Comparison of ENCODE assay signal across 1 cellular context in the genomic region with DNA sequence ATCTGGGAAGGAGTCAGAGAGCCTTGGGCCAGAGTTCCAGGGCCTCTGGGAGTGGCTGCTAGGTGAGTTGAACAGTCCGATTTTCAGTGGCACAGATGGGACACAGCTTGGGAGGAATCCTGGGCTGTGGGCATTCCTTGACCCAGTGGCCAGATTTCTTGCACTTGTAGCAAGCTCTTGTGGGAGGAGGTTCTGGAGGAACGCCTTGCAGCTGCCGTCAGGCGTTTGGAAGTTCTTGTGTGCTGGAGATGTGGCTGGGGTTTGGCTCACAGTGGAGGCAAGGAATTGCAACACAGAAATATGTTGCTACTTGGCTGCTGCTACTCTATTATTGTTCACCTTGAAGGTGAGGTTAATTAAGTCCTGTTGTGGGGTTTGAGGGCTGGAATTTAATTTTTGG. TPM values are rescaled to one million over a fixed set of nuclear protein-coding genes. Genes with fewer than 3 reads are reported as not detected.
"Had no signal": no experiment of that assay in that cellular context is flagged by ENCODE, and none has a peak within 500 bp of the region (broad histone marks: within the 10 kb centered on the region; RNA-seq: fewer than 3 reads in every experiment).

No MANE protein-coding gene starts in this region.

RNA-seq across cellular contexts. Expression of a gene that starts 39.8 kb away (rescaled TPM):
- polyA plus RNA-seq: cardiac muscle cell had no signal
